8 cellular contexts compared by ENCODE assay signal in genomic region chr22:38239101-38239761, GRCh38. TPM values are rescaled to one million over a fixed set of nuclear protein-coding genes. Genes with fewer than 3 reads are reported as not detected.
DNase-seq lines count a peak whose midpoint lies in the region; ATAC-seq and TF ChIP-seq lines count a peak whose summit lies in the region.
"Had no signal": no experiment of that assay in that cellular context is flagged by ENCODE, and none has a peak within 500 bp of the region (broad histone marks: within the 10 kb centered on the region; RNA-seq: fewer than 3 reads in every experiment).

No MANE protein-coding gene starts in this region.

- no peaks in the 10 kb centered on the region for H3K9me3 Mint-ChIP-seq in type B pancreatic cell

- H3K36me3 Mint-ChIP-seq in type B pancreatic cell = peaks cover 26% of the 10 kb centered on the region

- H3K27me3 ChIP-seq in lower lobe of right lung (ENCODE audit: low read depth) (no peaks in the 10 kb centered on the region), Karpas-422 (ENCODE audit: low read length) (no peaks in the 10 kb centered on the region)

- H3K9me3 ChIP-seq in lower lobe of right lung (no peaks in the 10 kb centered on the region), Karpas-422 (ENCODE audit: low read length) (no peaks in the 10 kb centered on the region)

- H3K27ac Mint-ChIP-seq in type B pancreatic cell = peak overlapping the region; percentile 84

- intact Hi-C loops in lower lobe of right lung (cut with DNase I) = no loop called here

- DNase-seq in NCI-H1092 treated with DMSO at 0.1 percent for 48 hours (lab: John Stamatoyannopoulos, UW) = peak; percentile 64
- peak; percentile 85 for DNase-seq in dermis blood vessel endothelial cell
- no peak for DNase-seq in lower lobe of right lung
- DNase-seq in type B pancreatic cell (ENCODE audit: extremely low spot score, unreplicated experiment) = no peak
- no peak for DNase-seq in DMS79 treated with DMSO at 0.1 percent for 48 hours (lab: John Stamatoyannopoulos, UW)
- no peak for DNase-seq in Karpas-422

- H3K4me3 Mint-ChIP-seq in type B pancreatic cell = peak overlapping the region; percentile 74

- peak; percentile 88 to 93 for ATAC-seq in lower lobe of right lung
- ATAC-seq in GM21529 (IDR thresholded peaks at IDR 0.05; ENCODE audit: unreplicated experiment) = no peak

- no peak overlapping the region for H3K9ac ChIP-seq in Karpas-422 (ENCODE audit: low read length)

- peak; percentile 22 for TF ChIP-seq CTCF in lower lobe of right lung (IDR thresholded peaks at IDR 0.05)
- TF ChIP-seq CTCF in type B pancreatic cell (conservative IDR thresholded peaks at IDR 0.05) = no peak

- H3K4me2 ChIP-seq in Karpas-422 (ENCODE audit: low read depth, low read length, poor library complexity, severe bottlenecking) = no peak overlapping the region

- no peaks in the 10 kb centered on the region for H3K9me2 ChIP-seq in Karpas-422 (replicated peaks; ENCODE audit: insufficient read depth, low read length)

- no peaks in the 10 kb centered on the region for H3K27me3 Mint-ChIP-seq in type B pancreatic cell

- H3K4me1 Mint-ChIP-seq in type B pancreatic cell (ENCODE audit: unreplicated experiment) = peaks cover 46% of the 10 kb centered on the region

- no peak overlapping the region for H3K4me3 ChIP-seq in lower lobe of right lung
- H3K4me3 ChIP-seq in Karpas-422 (ENCODE audit: low read length) = no peak overlapping the region
- H3K4me3 ChIP-seq: SK-N-MC had no signal

- H3K27ac ChIP-seq in lower lobe of right lung (peak overlapping the region; percentile 81), Karpas-422 (ENCODE audit: low read length) (no peak overlapping the region)

- peaks cover 36% of the 10 kb centered on the region for H3K36me3 ChIP-seq in lower lobe of right lung
- H3K36me3 ChIP-seq in Karpas-422 (ENCODE audit: insufficient read depth, low read length) = no peaks in the 10 kb centered on the region

- H3K4me1 ChIP-seq in lower lobe of right lung (peaks cover 52% of the 10 kb centered on the region), Karpas-422 (ENCODE audit: low read length) (peaks cover 20% of the 10 kb centered on the region)

- H4K20me1 ChIP-seq in Karpas-422 (ENCODE audit: insufficient read depth, low read depth, low read length) = no peaks in the 10 kb centered on the region

- no peak overlapping the region for H2AFZ ChIP-seq in Karpas-422 (ENCODE audit: low read length)

- no peaks in the 10 kb centered on the region for H3K79me2 ChIP-seq in Karpas-422 (ENCODE audit: low read length)

RNA-seq across cellular contexts. Expression of gene TMEM184B, which starts 33.6 kb away (rescaled TPM):
- total RNA-seq in dermis blood vessel endothelial cell (36.2 and 49.4 TPM in 2 replicates), lower lobe of right lung (77.7 TPM), type B pancreatic cell (ENCODE audit: low replicate concordance) (66.7 and 83.3 TPM in 2 replicates)
- total RNA-seq in Karpas-422 (2014; rRNA removed; shearing (Covaris generic); ENCODE audit: low replicate concordance) = 5.1 and 7.4 TPM in 2 replicates

RNA-seq across cellular contexts. Expression of gene MAFF, which starts 37.4 kb away (rescaled TPM):
- 96.3 and 164 TPM in 2 replicates for total RNA-seq in dermis blood vessel endothelial cell
- total RNA-seq in lower lobe of right lung = 41.3 TPM
- total RNA-seq in type B pancreatic cell (ENCODE audit: low replicate concordance) = 14.6 and 60.9 TPM in 2 replicates
- total RNA-seq in Karpas-422 (2014; rRNA removed; shearing (Covaris generic); ENCODE audit: low replicate concordance) = 2.9 and 9.0 TPM in 2 replicates

RNA-seq across cellular contexts. Expression of gene PLA2G6, which starts 57.6 kb away (rescaled TPM):
- 4.6 and 10.6 TPM in 2 replicates for total RNA-seq in dermis blood vessel endothelial cell
- 60.8 TPM for total RNA-seq in lower lobe of right lung
- 64.1 and 78.6 TPM in 2 replicates for total RNA-seq in type B pancreatic cell (ENCODE audit: low replicate concordance)
- total RNA-seq in Karpas-422 (2014; rRNA removed; shearing (Covaris generic); ENCODE audit: low replicate concordance) = 76.6 and 88.0 TPM in 2 replicates

Comparison
In these comparisons a context has a peak if more than half of its experiments do, and no peak if none do; other contexts are left out.
1. DNase-seq: peak in NCI-H1092 treated with DMSO at 0.1 percent for 48 hours (single experiment) and dermis blood vessel endothelial cell (single experiment); none in lower lobe of right lung (single experiment), type B pancreatic cell (single experiment), DMS79 treated with DMSO at 0.1 percent for 48 hours (single experiment) and Karpas-422 (single experiment).